8 cellular contexts compared by ENCODE assay signal in the genomic region with DNA sequence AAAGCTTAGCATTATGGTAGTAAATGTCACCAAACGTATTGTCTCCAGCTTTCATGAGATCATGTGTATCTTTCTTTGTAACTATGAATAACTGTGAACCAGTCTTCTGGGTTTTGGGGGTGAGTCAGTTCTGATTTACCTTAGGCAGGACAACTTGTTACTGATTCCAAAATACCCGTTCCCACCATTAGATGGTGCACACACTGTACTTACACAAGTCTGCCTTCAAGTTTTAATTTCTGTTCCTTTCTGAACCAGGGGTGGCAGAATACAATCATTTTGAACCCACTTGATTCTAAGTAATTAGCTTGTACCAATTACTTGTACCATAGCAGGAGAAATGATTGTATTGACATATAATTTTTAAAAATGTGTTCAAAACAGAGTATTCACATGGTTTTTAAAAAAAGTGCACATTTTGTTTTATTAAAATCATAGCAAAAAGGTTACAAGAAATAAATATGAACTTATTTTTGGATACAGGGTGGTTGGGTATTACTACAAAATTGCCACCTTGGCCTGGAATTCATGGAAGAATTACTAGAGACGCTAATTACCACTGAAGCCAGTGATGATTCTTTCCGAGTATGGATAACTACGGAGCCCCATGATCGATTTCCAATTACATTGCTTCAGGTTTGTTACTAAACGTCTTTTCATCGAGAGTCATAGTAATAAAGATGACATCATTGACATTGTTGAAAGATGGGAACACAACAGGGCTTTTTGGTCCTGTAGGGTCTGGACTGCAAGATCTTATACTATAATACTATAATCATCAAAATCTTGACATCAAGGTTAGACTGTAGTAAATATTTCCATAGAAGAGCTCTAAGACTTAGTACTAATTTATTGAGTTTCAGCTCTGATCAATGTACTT.
DNase-seq lines count a peak whose midpoint lies in the region; ATAC-seq, FAIRE-seq and TF ChIP-seq lines count a peak whose summit lies in the region.

No MANE protein-coding gene starts in this region.

- H4K20me1 ChIP-seq in PC-9 (ENCODE audit: insufficient read depth) (no peaks in the 10 kb centered on the region), HepG2 (ENCODE audit: insufficient read depth, low read length) (no peaks in the 10 kb centered on the region)

- intact Hi-C loops in Right ventricle myocardium inferior (cut with DNase I) (loop anchor here (2.0 to 5.0 kb wide), 3 partner anchors 119 to 329 kb away; no protein-coding TSS in a partner anchor), cardiac septum (cut with DNase I) (loop anchor here (5.0 kb wide), 1 partner anchor 334 kb away; no protein-coding TSS in a partner anchor), PC-9 (cut with micrococcal nuclease; ENCODE audit: unreplicated experiment) (loop anchor here (2.0 to 5.0 kb wide), 2 partner anchors 194 to 337 kb away; no protein-coding TSS in a partner anchor), HepG2 (cut with micrococcal nuclease; ENCODE audit: unreplicated experiment) (loop anchor here (1.0 to 10.0 kb wide), 2 partner anchors 131 to 337 kb away; no protein-coding TSS in a partner anchor), uterus (cut with DNase I; ENCODE audit: low total_unique reads) (no loop called here)

- in situ Hi-C loops in HepG2 (cut with HindIII; ENCODE audit: extremely low pct_ligation_motif_present, low pct_unique_long_range_greater_than_20kb): no loop called here

- H3K9ac ChIP-seq in HepG2 (ENCODE audit: insufficient read depth, low read depth, low read length): no peak overlapping the region

- H3K4me1 ChIP-seq in PC-9 (replicated peaks; ENCODE audit: insufficient read depth) (no peaks in the 10 kb centered on the region), HepG2 (ENCODE audit: insufficient read depth, low read length) (no peaks in the 10 kb centered on the region), uterus (no peaks in the 10 kb centered on the region)

- H3K27me3 ChIP-seq in PC-9 (ENCODE audit: insufficient read depth, low read depth) (peaks cover 41% of the 10 kb centered on the region), HepG2 (ENCODE audit: control insufficient read depth in 1 of 2, insufficient read depth in 2 of 2, low read length in 2 of 2) (no peaks in the 10 kb centered on the region), uterus (peaks cover 0 to 8% of the 10 kb centered on the region in 2 donors)

- no peak for TF ChIP-seq POLR2A in HepG2 (IDR thresholded peaks at IDR 0.05; ENCODE audit: insufficient read depth in 1 of 2, low read depth in 2 of 2, low read length in 2 of 2)
- TF ChIP-seq POLR2A in uterus (IDR thresholded peaks at IDR 0.05): no peak

- H3K79me2 ChIP-seq in PC-9 (ENCODE audit: low read depth) (no peaks in the 10 kb centered on the region), HepG2 (ENCODE audit: insufficient read depth, low read length) (no peaks in the 10 kb centered on the region)

- no peaks in the 10 kb centered on the region for H3K9me2 ChIP-seq in PC-9 (ENCODE audit: insufficient read depth)

- BruUV-seq in PC-9 (replicated peaks; lab: Mats Ljungman, UMichigan): no TSS peak
- BruUV-seq in HepG2 (replicated peaks; lab: Mats Ljungman, UMichigan): no TSS peak

- H3K27ac ChIP-seq in PC-9: no peak overlapping the region
- no peak overlapping the region for H3K27ac ChIP-seq in HepG2 (ENCODE audit: extremely low read length, insufficient read depth, low read length)
- no peak overlapping the region for H3K27ac ChIP-seq in uterus

- CTCF ChIA-PET in PC-9 (lab: Charles Lee) (interaction anchor here (0.6 kb wide), 2 partner anchors 313 to 409 kb away, joined by 3 to 4 read pairs; no protein-coding TSS in a partner anchor), HepG2 (lab: Yijun Ruan, JAX; ENCODE audit: low intra/inter-chr PET ratio, low total read pairs) (interaction anchor here (1.1 to 1.3 kb wide), 2 partner anchors 129 to 330 kb away, joined by 4 read pairs; no protein-coding TSS in a partner anchor)

- H3K4me1 Mint-ChIP-seq in chondrocyte (ENCODE audit: low read depth): peaks cover 3% of the 10 kb centered on the region

- no peak overlapping the region for H3K27ac Mint-ChIP-seq in chondrocyte (ENCODE audit: unreplicated experiment)

- H3K4me2 ChIP-seq in PC-9: no peak overlapping the region
- no peak overlapping the region for H3K4me2 ChIP-seq in HepG2 (ENCODE audit: low read depth, low read length)

- peak; percentile 71 for ATAC-seq in Right ventricle myocardium inferior
- peak; percentile 96 for ATAC-seq in HepG2
- no peak for ATAC-seq in HG03108 (IDR thresholded peaks at IDR 0.05; ENCODE audit: unreplicated experiment)

- H3K36me3 Mint-ChIP-seq in chondrocyte (ENCODE audit: low read depth): no peaks in the 10 kb centered on the region

- H2AFZ ChIP-seq in PC-9 (no peak overlapping the region), HepG2 (ENCODE audit: low read length) (no peak overlapping the region)

- no peaks in the 10 kb centered on the region for H3F3A ChIP-seq in PC-9 (ENCODE audit: insufficient read depth, low read depth)

- FAIRE-seq in HepG2 (lab: Jason Lieb, UNC): peak; percentile 91

- no peak for TF ChIP-seq EP300 in HepG2 (IDR thresholded peaks at IDR 0.05; ENCODE audit: low read depth in 2 of 2, low read length in 2 of 2)
- no peak for TF ChIP-seq EP300 in HepG2 (CRISPR knock-in tag; IDR thresholded peaks at IDR 0.05; ENCODE audit: borderline replicate concordance)

- no peaks in the 10 kb centered on the region for H3K36me3 ChIP-seq in PC-9 (ENCODE audit: low read depth)
- H3K36me3 ChIP-seq in HepG2 (replicated peaks in 1 of 2; ENCODE audit: control insufficient read depth in 1 of 2, insufficient read depth in 2 of 2, low read length in 2 of 2): no peaks in the 10 kb centered on the region
- no peaks in the 10 kb centered on the region for H3K36me3 ChIP-seq in uterus

- POLR2A ChIA-PET in PC-9 (lab: Charles Lee; ENCODE audit: unreplicated experiment) (no interaction called here), HepG2 (lab: Yijun Ruan, JAX) (no interaction called here)

- WGBS in HepG2 (ENCODE audit: low lambda C conversion rate): 39% methylated on average over 8 of the region's 8 CpGs

- no peak for TF ChIP-seq RAD21 in HepG2 (CRISPR knock-in tag; IDR thresholded peaks at IDR 0.05)

- TF ChIP-seq CTCF in PC-9 (conservative IDR thresholded peaks at IDR 0.05): peak; percentile 79
- TF ChIP-seq CTCF in chondrocyte (IDR thresholded peaks at IDR 0.05): peak; percentile 84
- TF ChIP-seq CTCF in HepG2 (CRISPR knock-in tag; IDR thresholded peaks at IDR 0.05): peak; percentile 62
- peak; percentile 35 to 53 (median 38) for TF ChIP-seq CTCF in uterus (IDR thresholded peaks at IDR 0.05)

- no peak overlapping the region for H3K4me3 ChIP-seq in PC-9
- H3K4me3 ChIP-seq in HepG2 (replicated peaks in 1 of 3; ENCODE audit: insufficient read depth in 1 of 3, low read depth in 2 of 3, low read length in 3 of 3): no peak overlapping the region
- H3K4me3 ChIP-seq in uterus: no peak overlapping the region

- peaks cover 69% of the 10 kb centered on the region for H3K27me3 Mint-ChIP-seq in chondrocyte (ENCODE audit: low read depth)

- no peaks in the 10 kb centered on the region for H3K9me3 Mint-ChIP-seq in chondrocyte (ENCODE audit: low read depth)

- DNase-seq in Right ventricle myocardium inferior (ENCODE audit: missing footprints): no peak
- no peak for DNase-seq in cardiac septum (ENCODE audit: low spot score)
- DNase-seq in KG1 (lab: John Stamatoyannopoulos, UW): peak; percentile 13
- peak; percentile 15 to 67 for DNase-seq in PC-9
- no peak for DNase-seq in chondrocyte (ENCODE audit: low spot score)
- peak; percentile 72 for DNase-seq in HepG2 (ENCODE audit: low spot score)
- DNase-seq in uterus: no peak

- H3K4me3 Mint-ChIP-seq in chondrocyte (ENCODE audit: unreplicated experiment): no peak overlapping the region

- H3K9me3 ChIP-seq in PC-9 (ENCODE audit: insufficient read depth, low read depth) (no peaks in the 10 kb centered on the region), HepG2 (ENCODE audit: low read length) (no peaks in the 10 kb centered on the region), uterus (no peaks in the 10 kb centered on the region)

TF ChIP-seq in HepG2, 621 proteins besides CTCF, POLR2A, EP300 and RAD21:
- peak; percentile 10; the same call in 1 of the 2 replicates for TF ChIP-seq SMC3 (IDR thresholded peaks at IDR 0.05; ENCODE audit: low read length)
- TF ChIP-seq ATF7 (IDR thresholded peaks at IDR 0.05): peak; percentile 91
- TF ChIP-seq ATF7 (CRISPR knock-in tag; IDR thresholded peaks at IDR 0.05): no peak
- TF ChIP-seq, protein P1, sequence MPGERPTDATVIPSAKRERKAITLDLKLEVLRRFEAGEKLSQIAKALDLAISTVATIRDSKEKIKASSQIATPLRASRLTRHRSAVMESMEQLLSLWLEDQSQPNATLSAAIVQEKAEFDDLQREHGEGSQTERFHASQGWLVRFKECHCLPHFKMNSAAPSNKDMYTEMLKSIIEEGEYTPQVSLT (CRISPR knock-in tag; IDR thresholded peaks at IDR 0.05; ENCODE audit: borderline replicate concordance, low read depth): no peak
- peak; percentile 56 for TF ChIP-seq STAG1 (CRISPR knock-in tag; IDR thresholded peaks at IDR 0.05)
- TF ChIP-seq, protein P2, sequence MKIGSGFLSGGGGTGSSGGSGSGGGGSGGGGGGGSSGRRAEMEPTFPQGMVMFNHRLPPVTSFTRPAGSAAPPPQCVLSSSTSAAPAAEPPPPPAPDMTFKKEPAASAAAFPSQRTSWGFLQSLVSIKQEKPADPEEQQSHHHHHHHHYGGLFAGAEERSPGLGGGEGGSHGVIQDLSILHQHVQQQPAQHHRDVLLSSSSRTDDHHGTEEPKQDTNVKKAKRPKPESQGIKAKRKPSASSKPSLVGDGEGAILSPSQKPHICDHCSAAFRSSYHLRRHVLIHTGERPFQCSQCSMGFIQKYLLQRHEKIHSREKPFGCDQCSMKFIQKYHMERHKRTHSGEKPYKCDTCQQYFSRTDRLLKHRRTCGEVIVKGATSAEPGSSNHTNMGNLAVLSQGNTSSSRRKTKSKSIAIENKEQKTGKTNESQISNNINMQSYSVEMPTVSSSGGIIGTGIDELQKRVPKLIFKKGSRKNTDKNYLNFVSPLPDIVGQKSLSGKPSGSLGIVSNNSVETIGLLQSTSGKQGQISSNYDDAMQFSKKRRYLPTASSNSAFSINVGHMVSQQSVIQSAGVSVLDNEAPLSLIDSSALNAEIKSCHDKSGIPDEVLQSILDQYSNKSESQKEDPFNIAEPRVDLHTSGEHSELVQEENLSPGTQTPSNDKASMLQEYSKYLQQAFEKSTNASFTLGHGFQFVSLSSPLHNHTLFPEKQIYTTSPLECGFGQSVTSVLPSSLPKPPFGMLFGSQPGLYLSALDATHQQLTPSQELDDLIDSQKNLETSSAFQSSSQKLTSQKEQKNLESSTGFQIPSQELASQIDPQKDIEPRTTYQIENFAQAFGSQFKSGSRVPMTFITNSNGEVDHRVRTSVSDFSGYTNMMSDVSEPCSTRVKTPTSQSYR (CRISPR knock-in tag; IDR thresholded peaks at IDR 0.05; ENCODE audit: borderline replicate concordance): no peak

Comparison
In these comparisons a context has a peak if more than half of its experiments do, and no peak if none do; other contexts are left out.
1. DNase-seq: peak in KG1 (single experiment), PC-9 (2 of 2) and HepG2 (single experiment); none in Right ventricle myocardium inferior (single experiment), cardiac septum (single experiment), chondrocyte (single experiment) and uterus (0 of 2).
2. Peak in every context shown above with its lines, with median percentiles within 50 percentile points of each other: CTCF ChIP-seq.